Comparison of ENCODE assay signal across 10 cellular contexts in genomic region chr1:94332952-94333351, GRCh38.
A peak's percentile ranks its signal among the peaks of the same experiment; 100 is the strongest.
DNase-seq lines count a peak whose midpoint lies in the region; ATAC-seq, FAIRE-seq and TF ChIP-seq lines count a peak whose summit lies in the region.
"Had no signal": no experiment of that assay in that cellular context is flagged by ENCODE, and none has a peak within 500 bp of the region (broad histone marks: within the 10 kb centered on the region; RNA-seq: fewer than 3 reads in every experiment).

No MANE protein-coding gene starts in this region.

- H3K4me1 ChIP-seq in breast epithelium: peaks cover 3% of the 10 kb centered on the region in 2 donors
- peaks cover 24% of the 10 kb centered on the region for H3K4me1 ChIP-seq in astrocyte (ENCODE audit: insufficient read depth, low read length)

- H3K4me3 ChIP-seq in breast epithelium (no peak overlapping the region), astrocyte (ENCODE audit: insufficient read depth, low read depth, low read length) (no peak overlapping the region)

- H3K27ac ChIP-seq in breast epithelium (peak overlapping the region; percentile 9 to 38), astrocyte (ENCODE audit: low read depth, low read length) (no peak overlapping the region)

- no peak for FAIRE-seq in astrocyte (lab: Jason Lieb, UNC)
- FAIRE-seq: TTC549 had no signal

- no peaks in the 10 kb centered on the region for H3K9me3 Mint-ChIP-seq in MCF 10A (ENCODE audit: unreplicated experiment)
- no peaks in the 10 kb centered on the region for H3K9me3 Mint-ChIP-seq in astrocyte (ENCODE audit: unreplicated experiment)
- H3K9me3 Mint-ChIP-seq in stimulated activated effector memory CD8-positive, alpha-beta T cell treated with anti-CD3 and anti-CD28 coated beads, Interleukin-12 subunit alpha, Interleukin-12 subunit beta, amount 100 ng/mL, for 72 hours: no peaks in the 10 kb centered on the region
- H3K9me3 Mint-ChIP-seq: dendritic cell treated with granulocyte-macrophage colony-stimulating factor and Interleukin-4, amounts not matched to agents 40 ng/mL and 50 ng/mL, for 4 days had no signal

- H4K20me1 ChIP-seq in astrocyte (ENCODE audit: insufficient read depth, low read length): no peaks in the 10 kb centered on the region

- peaks cover 10% of the 10 kb centered on the region for H3K4me1 Mint-ChIP-seq in MCF 10A (ENCODE audit: insufficient read depth, unreplicated experiment)
- peaks cover 29% of the 10 kb centered on the region for H3K4me1 Mint-ChIP-seq in astrocyte (ENCODE audit: low read depth, unreplicated experiment)
- H3K4me1 Mint-ChIP-seq in stimulated activated effector memory CD8-positive, alpha-beta T cell treated with anti-CD3 and anti-CD28 coated beads, Interleukin-12 subunit alpha, Interleukin-12 subunit beta, amount 100 ng/mL, for 72 hours: peaks cover 6% of the 10 kb centered on the region

- CTCF ChIA-PET in MCF 10A (lab: Yijun Ruan, JAX): interaction anchor here (0.6 to 14.2 kb wide), 15 partner anchors 9 to 468 kb away, joined by 3 to 391 read pairs (median 7); partner anchors contain the start of gene ARHGAP29

- no peak overlapping the region for H3K27ac Mint-ChIP-seq in MCF 10A (ENCODE audit: low read depth, unreplicated experiment)
- peak overlapping the region; percentile 44 for H3K27ac Mint-ChIP-seq in astrocyte (ENCODE audit: unreplicated experiment)
- no peak overlapping the region for H3K27ac Mint-ChIP-seq in stimulated activated effector memory CD8-positive, alpha-beta T cell treated with anti-CD3 and anti-CD28 coated beads, Interleukin-12 subunit alpha, Interleukin-12 subunit beta, amount 100 ng/mL, for 72 hours
- H3K27ac Mint-ChIP-seq: dendritic cell treated with granulocyte-macrophage colony-stimulating factor and Interleukin-4, amounts not matched to agents 40 ng/mL and 50 ng/mL, for 4 days had no signal

- no peaks in the 10 kb centered on the region for H3K27me3 ChIP-seq in breast epithelium
- H3K27me3 ChIP-seq in astrocyte (ENCODE audit: insufficient read depth, low read length): no peaks in the 10 kb centered on the region

- no peaks in the 10 kb centered on the region for H3K79me2 ChIP-seq in astrocyte (ENCODE audit: insufficient read depth, low read length)

- BruUV-seq in MCF 10A (replicated peaks; lab: Mats Ljungman, UMichigan): no TSS peak

- intact Hi-C loops in breast epithelium (cut with DNase I; ENCODE audit: low total_unique reads) (loop anchor here (5.0 kb wide), 1 partner anchor 301 kb away; no protein-coding TSS in a partner anchor), MCF 10A (cut with micrococcal nuclease) (no loop called here)

- H3K36me3 Mint-ChIP-seq in MCF 10A (ENCODE audit: insufficient read depth, unreplicated experiment): no peaks in the 10 kb centered on the region
- no peaks in the 10 kb centered on the region for H3K36me3 Mint-ChIP-seq in astrocyte (ENCODE audit: low read depth, unreplicated experiment)
- H3K36me3 Mint-ChIP-seq in stimulated activated effector memory CD8-positive, alpha-beta T cell treated with anti-CD3 and anti-CD28 coated beads, Interleukin-12 subunit alpha, Interleukin-12 subunit beta, amount 100 ng/mL, for 72 hours: no peaks in the 10 kb centered on the region

- TF ChIP-seq CTCF in breast epithelium (IDR thresholded peaks at IDR 0.05): no peak
- TF ChIP-seq CTCF in MCF 10A (IDR thresholded peaks at IDR 0.05; ENCODE audit: unreplicated experiment): no peak
- no peak for TF ChIP-seq CTCF in astrocyte (IDR thresholded peaks at IDR 0.05; ENCODE audit: insufficient read depth, low read depth, low read length)

- POLR2A ChIA-PET in MCF 10A (lab: Yijun Ruan, JAX): interaction anchor here (1.1 to 3.9 kb wide), 2 partner anchors 96 to 270 kb away, joined by 6 to 30 read pairs; partner anchors contain the start of gene ARHGAP29

- ATAC-seq in HG02938 (IDR thresholded peaks at IDR 0.05; ENCODE audit: unreplicated experiment): peak; percentile 49
- ATAC-seq in stimulated activated effector memory CD8-positive, alpha-beta T cell treated with anti-CD3 and anti-CD28 coated beads, Interleukin-12 subunit alpha, Interleukin-12 subunit beta, amount 100 ng/mL, for 72 hours: peak; percentile 63

- DNase-seq in breast epithelium (ENCODE audit: low spot score in 2 of 2) (no peak), MCF 10A (ENCODE audit: unreplicated experiment) (no peak), astrocyte (ENCODE audit: low read depth) (peak; percentile 56), cortex of kidney (lab: John Stamatoyannopoulos, UW) (no peak), midbrain (lab: John Stamatoyannopoulos, UW) (no peak), foreskin melanocyte (no peak)
- DNase-seq in stimulated activated effector memory CD8-positive, alpha-beta T cell treated with anti-CD3 and anti-CD28 coated beads, Interleukin-12 subunit alpha, Interleukin-12 subunit beta, amount 100 ng/mL, for 72 hours (ENCODE audit: low spot score in 2 of 2): no peak

- H3K36me3 ChIP-seq in breast epithelium: no peaks in the 10 kb centered on the region
- no peaks in the 10 kb centered on the region for H3K36me3 ChIP-seq in astrocyte (ENCODE audit: insufficient read depth, low read length)

- H3K27me3 Mint-ChIP-seq in MCF 10A (ENCODE audit: insufficient read depth, unreplicated experiment): no peaks in the 10 kb centered on the region
- H3K27me3 Mint-ChIP-seq in astrocyte (ENCODE audit: low read depth, unreplicated experiment): peaks cover 3% of the 10 kb centered on the region

- H2AFZ ChIP-seq in astrocyte (ENCODE audit: low read depth, low read length): no peak overlapping the region

- H3K4me2 ChIP-seq in astrocyte (ENCODE audit: low read length): peak overlapping the region; percentile 6

- H3K4me3 Mint-ChIP-seq in MCF 10A (ENCODE audit: unreplicated experiment) (no peak overlapping the region), astrocyte (ENCODE audit: unreplicated experiment) (no peak overlapping the region)
- no peak overlapping the region for H3K4me3 Mint-ChIP-seq in stimulated activated effector memory CD8-positive, alpha-beta T cell treated with anti-CD3 and anti-CD28 coated beads, Interleukin-12 subunit alpha, Interleukin-12 subunit beta, amount 100 ng/mL, for 72 hours
- H3K4me3 Mint-ChIP-seq: dendritic cell treated with granulocyte-macrophage colony-stimulating factor and Interleukin-4, amounts not matched to agents 40 ng/mL and 50 ng/mL, for 4 days had no signal

- no peak overlapping the region for H3K9ac ChIP-seq in astrocyte (ENCODE audit: low read length)

- H3K9me3 ChIP-seq in breast epithelium (no peaks in the 10 kb centered on the region), astrocyte (ENCODE audit: insufficient read depth, low read depth, low read length) (no peaks in the 10 kb centered on the region)

- no peak for TF ChIP-seq POLR2A in breast epithelium (IDR thresholded peaks at IDR 0.05)
